In genomic region chr16:27269300-27270150, GRCh38 we compare ENCODE assay signal across 7 cellular contexts. TPM values are rescaled to one million over a fixed set of nuclear protein-coding genes. Genes with fewer than 3 reads are reported as not detected.
DNase-seq lines count a peak whose midpoint lies in the region; ATAC-seq and TF ChIP-seq lines count a peak whose summit lies in the region.

No MANE protein-coding gene starts in this region.

- H3K4me3 Mint-ChIP-seq in HFFc6 = peak overlapping the region; percentile 93
- peak overlapping the region; percentile 98 for H3K4me3 Mint-ChIP-seq in activated CD4-positive, alpha-beta memory T cell treated with anti-CD3 and anti-CD28 coated beads, Interleukin-2, amount 10 ng/mL, durations not matched to agents 7 days and 5 days
- peak overlapping the region; percentile 87 for H3K4me3 Mint-ChIP-seq in stimulated activated memory B cell treated with anti-CD40 and anti-IgM and Interleukin-4, amounts not matched to agents 10 μg/mL and 1 μg/mL and 100 μg/mL, for 72 hours

- H3K9me3 ChIP-seq in iPS-15b (ENCODE audit: control insufficient read depth, insufficient read depth, low read length) = no peaks in the 10 kb centered on the region

- no peak for TF ChIP-seq CTCF in HFFc6 (IDR thresholded peaks at IDR 0.05)

- no peaks in the 10 kb centered on the region for H3K4me1 ChIP-seq in iPS-15b (ENCODE audit: control insufficient read depth, insufficient read depth, low read length)

- no peak overlapping the region for H3K9ac ChIP-seq in iPS-15b (ENCODE audit: low read depth, low read length)

- peaks cover 44% of the 10 kb centered on the region for H3K4me1 Mint-ChIP-seq in HFFc6 (ENCODE audit: low read depth)
- H3K4me1 Mint-ChIP-seq in activated CD4-positive, alpha-beta memory T cell treated with anti-CD3 and anti-CD28 coated beads, Interleukin-2, amount 10 ng/mL, durations not matched to agents 7 days and 5 days = peaks cover 73% of the 10 kb centered on the region
- H3K4me1 Mint-ChIP-seq in stimulated activated memory B cell treated with anti-CD40 and anti-IgM and Interleukin-4, amounts not matched to agents 10 μg/mL and 1 μg/mL and 100 μg/mL, for 72 hours = peaks cover 48% of the 10 kb centered on the region

- no peaks in the 10 kb centered on the region; the same call in 1 of the 2 replicates for H3K9me3 Mint-ChIP-seq in HFFc6
- H3K9me3 Mint-ChIP-seq in activated CD4-positive, alpha-beta memory T cell treated with anti-CD3 and anti-CD28 coated beads, Interleukin-2, amount 10 ng/mL, durations not matched to agents 7 days and 5 days = no peaks in the 10 kb centered on the region
- H3K9me3 Mint-ChIP-seq in stimulated activated memory B cell treated with anti-CD40 and anti-IgM and Interleukin-4, amounts not matched to agents 10 μg/mL and 1 μg/mL and 100 μg/mL, for 72 hours = peaks cover 2% of the 10 kb centered on the region

- ATAC-seq in stimulated activated memory B cell treated with anti-CD40 and anti-IgM and Interleukin-4, amounts not matched to agents 10 μg/mL and 1 μg/mL and 100 μg/mL, for 72 hours = no peak
- no peak for ATAC-seq in HG03175 (IDR thresholded peaks at IDR 0.05; ENCODE audit: unreplicated experiment)
- no peak for ATAC-seq in HG03159 (IDR thresholded peaks at IDR 0.05; ENCODE audit: unreplicated experiment)

- DNase-seq in HFFc6 (no peak), SIG-M5 (lab: John Stamatoyannopoulos, UW) (no peak)
- no peak for DNase-seq in activated CD4-positive, alpha-beta memory T cell treated with anti-CD3 and anti-CD28 coated beads, Interleukin-2, amount 10 ng/mL, durations not matched to agents 7 days and 5 days

- no peaks in the 10 kb centered on the region for H3K36me3 ChIP-seq in iPS-15b (ENCODE audit: control insufficient read depth, insufficient read depth, low read length)

- peaks cover 11% of the 10 kb centered on the region for H3K36me3 Mint-ChIP-seq in HFFc6 (ENCODE audit: low read depth)
- H3K36me3 Mint-ChIP-seq in activated CD4-positive, alpha-beta memory T cell treated with anti-CD3 and anti-CD28 coated beads, Interleukin-2, amount 10 ng/mL, durations not matched to agents 7 days and 5 days (ENCODE audit: low read depth) = peaks cover 25% of the 10 kb centered on the region
- H3K36me3 Mint-ChIP-seq in stimulated activated memory B cell treated with anti-CD40 and anti-IgM and Interleukin-4, amounts not matched to agents 10 μg/mL and 1 μg/mL and 100 μg/mL, for 72 hours = peaks cover 28% of the 10 kb centered on the region

- H3K27ac Mint-ChIP-seq in HFFc6 = peak overlapping the region; percentile 95; the same call in 1 of the 2 replicates
- H3K27ac Mint-ChIP-seq in activated CD4-positive, alpha-beta memory T cell treated with anti-CD3 and anti-CD28 coated beads, Interleukin-2, amount 10 ng/mL, durations not matched to agents 7 days and 5 days = peak overlapping the region; percentile 90
- peak overlapping the region; percentile 100 for H3K27ac Mint-ChIP-seq in stimulated activated memory B cell treated with anti-CD40 and anti-IgM and Interleukin-4, amounts not matched to agents 10 μg/mL and 1 μg/mL and 100 μg/mL, for 72 hours

- POLR2A ChIA-PET in activated CD4-positive, alpha-beta memory T cell treated with anti-CD3 and anti-CD28 coated beads, Interleukin-2, amount 10 ng/mL, durations not matched to agents 7 days and 5 days (lab: Charles Lee) = interaction anchor here (1.5 to 10.7 kb wide), 11 partner anchors 12 to 98 kb away, joined by 3 to 243 read pairs (median 7); partner anchors contain the start of gene KDM8

- peak overlapping the region; percentile 85 for H3K4me3 ChIP-seq in iPS-15b (ENCODE audit: low read depth, low read length)

- CTCF ChIA-PET in activated CD4-positive, alpha-beta memory T cell treated with anti-CD3 and anti-CD28 coated beads, Interleukin-2, amount 10 ng/mL, durations not matched to agents 7 days and 5 days (lab: Charles Lee) = interaction anchor here (0.8 to 7.9 kb wide), 4 partner anchors 34 to 49 kb away, joined by 3 to 74 read pairs (median 4); no protein-coding TSS in a partner anchor

- no peaks in the 10 kb centered on the region for H3K27me3 ChIP-seq in iPS-15b (ENCODE audit: control insufficient read depth, insufficient read depth, low read length)

- no peaks in the 10 kb centered on the region for H3K27me3 Mint-ChIP-seq in HFFc6 (ENCODE audit: insufficient read depth)
- H3K27me3 Mint-ChIP-seq in activated CD4-positive, alpha-beta memory T cell treated with anti-CD3 and anti-CD28 coated beads, Interleukin-2, amount 10 ng/mL, durations not matched to agents 7 days and 5 days = no peaks in the 10 kb centered on the region
- H3K27me3 Mint-ChIP-seq in stimulated activated memory B cell treated with anti-CD40 and anti-IgM and Interleukin-4, amounts not matched to agents 10 μg/mL and 1 μg/mL and 100 μg/mL, for 72 hours = no peaks in the 10 kb centered on the region

RNA-seq across cellular contexts. Expression of gene NSMCE1, which starts 1.0 kb away (rescaled TPM):
- total RNA-seq in HFFc6 (2021; fragmentation: NEBNext Ultra II Directional; extraction: Animal tissue kit (Norgen Biotek cat#: 25700)) = 10 to 100 TPM; 63.6 to 71.3 (median 66.5) TPM
- 100 to 1,000 TPM; 100 to 106 TPM for total RNA-seq in activated CD4-positive, alpha-beta memory T cell treated with anti-CD3 and anti-CD28 coated beads, Interleukin-2, amount 10 ng/mL, durations not matched to agents 7 days and 5 days

RNA-seq across cellular contexts. Expression of gene IL4R, which starts 44.2 kb away (rescaled TPM):
- total RNA-seq in HFFc6 (2021; fragmentation: NEBNext Ultra II Directional; extraction: Animal tissue kit (Norgen Biotek cat#: 25700)) = 10 to 100 TPM; 20.0 to 27.0 (median 23.2) TPM
- 100 to 1,000 TPM; 257 to 268 TPM for total RNA-seq in activated CD4-positive, alpha-beta memory T cell treated with anti-CD3 and anti-CD28 coated beads, Interleukin-2, amount 10 ng/mL, durations not matched to agents 7 days and 5 days

Comparison
In these comparisons a context has a peak if more than half of its experiments do, and no peak if none do; other contexts are left out.
1. RNA of gene IL4R, which starts 44.2 kb away (total RNA-seq): 257 to 268 TPM in activated CD4-positive, alpha-beta memory T cell treated with anti-CD3 and anti-CD28 coated beads, Interleukin-2, amount 10 ng/mL, durations not matched to agents 7 days and 5 days; 20.0 to 27.0 TPM in HFFc6; every median in the first group is over 4 times any median in the second.
2. Peak in every context shown above with its lines, with median percentiles within 50 percentile points of each other: H3K27ac Mint-ChIP-seq and H3K4me3 Mint-ChIP-seq.